ENCODE assay signal across 8 cellular contexts in genomic region chr1:79877086-79877485, GRCh38.
"Had no signal": no experiment of that assay in that cellular context is flagged by ENCODE, and none has a peak within 500 bp of the region (broad histone marks: within the 10 kb centered on the region; RNA-seq: fewer than 3 reads in every experiment).

No MANE protein-coding gene starts in this region.

- H3K9ac ChIP-seq: KMS-11 had no signal

- H3K4me3 ChIP-seq: K562 had no signal

- DNase-seq: IMR-90, KBM-7, KG1 had no signal

- H3K27ac ChIP-seq: HL-60, KMS-11 had no signal

- FAIRE-seq: HepG2, HTR-8/SVneo, K562 had no signal
